ENCODE assay signal across 10 cellular contexts in genomic region chr9:123318192-123318591, GRCh38.
DNase-seq lines count a peak whose midpoint lies in the region; ATAC-seq lines count a peak whose summit lies in the region.
"Had no signal": no experiment of that assay in that cellular context is flagged by ENCODE, and none has a peak within 500 bp of the region (broad histone marks: within the 10 kb centered on the region; RNA-seq: fewer than 3 reads in every experiment).

No MANE protein-coding gene starts in this region.

- peaks cover 72% of the 10 kb centered on the region for H3K4me1 Mint-ChIP-seq in stimulated activated memory B cell treated with anti-CD40 and anti-IgM and Interleukin-4, amounts not matched to agents 10 μg/mL and 1 μg/mL and 100 μg/mL, for 72 hours

- H3K4me3 Mint-ChIP-seq in stimulated activated memory B cell treated with anti-CD40 and anti-IgM and Interleukin-4, amounts not matched to agents 10 μg/mL and 1 μg/mL and 100 μg/mL, for 72 hours, result peak overlapping the region; percentile 13

- peak overlapping the region; percentile 84 for H3K27ac Mint-ChIP-seq in stimulated activated memory B cell treated with anti-CD40 and anti-IgM and Interleukin-4, amounts not matched to agents 10 μg/mL and 1 μg/mL and 100 μg/mL, for 72 hours

- no peaks in the 10 kb centered on the region for H3K27me3 Mint-ChIP-seq in stimulated activated memory B cell treated with anti-CD40 and anti-IgM and Interleukin-4, amounts not matched to agents 10 μg/mL and 1 μg/mL and 100 μg/mL, for 72 hours

- no peaks in the 10 kb centered on the region for H3K36me3 Mint-ChIP-seq in stimulated activated memory B cell treated with anti-CD40 and anti-IgM and Interleukin-4, amounts not matched to agents 10 μg/mL and 1 μg/mL and 100 μg/mL, for 72 hours

- peak; percentile 13 for DNase-seq in DMS 273 (lab: John Stamatoyannopoulos, UW; ENCODE audit: unreplicated experiment)
- no peak for DNase-seq in DMS 273 treated with DMSO at 0.1 percent for 48 hours (lab: John Stamatoyannopoulos, UW)
- peak; percentile 58 for DNase-seq in RPMI8226
- no peak for DNase-seq in effector CD8-positive, alpha-beta T cell (lab: John Stamatoyannopoulos, UW)
- DNase-seq in COLO668 (lab: John Stamatoyannopoulos, UW; ENCODE audit: unreplicated experiment), result no peak
- DNase-seq in activated CD4-positive, alpha-beta T cell treated with anti-CD3 and anti-CD28 coated beads for 1 hour, result no peak
- DNase-seq: central memory CD4-positive, alpha-beta T cell; stimulated activated CD4-positive, alpha-beta T cell treated with anti-CD3 and anti-CD28 coated beads, Interleukin-4, amount 100 ng/mL, for 1 hour had no signal

- peak; percentile 72 for ATAC-seq in HG02610 (IDR thresholded peaks at IDR 0.05; ENCODE audit: unreplicated experiment)
- ATAC-seq in stimulated activated memory B cell treated with anti-CD40 and anti-IgM and Interleukin-4, amounts not matched to agents 10 μg/mL and 1 μg/mL and 100 μg/mL, for 72 hours, result peak; percentile 77

- no peaks in the 10 kb centered on the region for H3K9me3 Mint-ChIP-seq in stimulated activated memory B cell treated with anti-CD40 and anti-IgM and Interleukin-4, amounts not matched to agents 10 μg/mL and 1 μg/mL and 100 μg/mL, for 72 hours

Comparison
In these comparisons a context has a peak if more than half of its experiments do, and no peak if none do; other contexts are left out.
1. DNase-seq: peak in DMS 273 (single experiment) and RPMI8226 (single experiment); none in DMS 273 treated with DMSO at 0.1 percent for 48 hours (single experiment), effector CD8-positive, alpha-beta T cell (single experiment), COLO668 (single experiment) and activated CD4-positive, alpha-beta T cell treated with anti-CD3 and anti-CD28 coated beads for 1 hour (single experiment).